8 cellular contexts compared by ENCODE assay signal in the genomic region with DNA sequence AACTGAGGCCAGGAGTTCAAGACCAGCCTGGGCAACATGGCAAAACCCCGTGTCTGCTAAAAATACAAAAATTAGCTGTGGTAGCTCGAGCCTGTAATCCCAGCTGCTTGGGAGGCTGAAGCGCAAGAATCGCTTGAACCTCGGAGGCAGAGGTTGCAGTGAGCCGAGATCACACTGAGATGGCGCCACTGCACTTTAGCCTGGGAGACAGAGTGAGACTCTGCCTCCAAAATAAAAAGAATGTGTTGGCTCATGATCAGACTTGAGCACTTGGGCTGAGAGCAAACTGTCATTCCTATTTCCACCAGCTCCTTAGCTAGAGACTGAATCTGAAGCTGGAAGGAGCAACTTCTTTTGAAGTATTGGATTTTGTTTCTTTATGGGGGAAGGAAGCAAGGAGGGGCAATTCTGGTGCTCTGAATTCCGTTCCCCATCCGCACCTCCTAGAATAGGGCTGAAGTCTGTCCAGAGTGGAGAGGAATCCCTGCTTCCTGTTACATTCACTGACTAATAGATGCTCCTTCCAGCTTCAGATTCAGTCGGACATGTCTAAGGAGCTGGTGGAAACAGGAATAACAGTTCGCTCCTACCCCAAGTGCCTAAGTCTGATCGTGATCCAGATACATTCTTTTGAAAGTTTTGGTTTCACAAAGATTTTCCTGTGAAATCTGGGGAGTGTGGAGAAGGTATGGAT. TPM values are rescaled to one million over a fixed set of nuclear protein-coding genes. Genes with fewer than 3 reads are reported as not detected.
DNase-seq lines count a peak whose midpoint lies in the region; ATAC-seq and TF ChIP-seq lines count a peak whose summit lies in the region.

No MANE protein-coding gene starts in this region.

- no peaks in the 10 kb centered on the region for H3K9me3 Mint-ChIP-seq in progenitor cell of endocrine pancreas (ENCODE audit: low read depth)

- no peak for TF ChIP-seq POLR2A in esophagus squamous epithelium (IDR thresholded peaks at IDR 0.05)

- ATAC-seq in HG03095 (IDR thresholded peaks at IDR 0.05; ENCODE audit: unreplicated experiment) (no peak), GM18511 (IDR thresholded peaks at IDR 0.05; ENCODE audit: unreplicated experiment) (no peak)

- no peak overlapping the region for H3K4me3 Mint-ChIP-seq in progenitor cell of endocrine pancreas (ENCODE audit: low read depth)

- no peak overlapping the region for H3K27ac Mint-ChIP-seq in progenitor cell of endocrine pancreas

- TF ChIP-seq CTCF in BJ (IDR thresholded peaks at IDR 0.05; ENCODE audit: insufficient read depth, low read depth, low read length) (peak; percentile 63), GM20000 (IDR thresholded peaks at IDR 0.05; ENCODE audit: extremely low read depth, missing control alignments) (peak; percentile 16), esophagus squamous epithelium (IDR thresholded peaks at IDR 0.05) (peak in 5 of 6 experiments; percentile 13 to 62 (median 60)), progenitor cell of endocrine pancreas (IDR thresholded peaks at IDR 0.05; ENCODE audit: unreplicated experiment) (peak; percentile 57)

- H3K4me3 ChIP-seq in BJ (ENCODE audit: low read depth, low read length) = no peak overlapping the region
- H3K4me3 ChIP-seq in esophagus squamous epithelium = no peak overlapping the region

- H3K36me3 ChIP-seq in BJ (ENCODE audit: control insufficient read depth, insufficient read depth, low read length) (peaks cover 8% of the 10 kb centered on the region), esophagus squamous epithelium (peaks cover 4 to 25% (median 16%) of the 10 kb centered on the region in 3 donors)

- H3K4me1 ChIP-seq in esophagus squamous epithelium = peaks cover 19 to 68% (median 42%) of the 10 kb centered on the region in 3 donors

- WGBS in esophagus squamous epithelium, 2 donors = 28 to 33% methylated on average over 9 to 12 of the region's 12 CpGs

- H3K9me3 ChIP-seq in esophagus squamous epithelium = no peaks in the 10 kb centered on the region

- H3K27ac ChIP-seq in esophagus squamous epithelium = peak overlapping the region; percentile 76 to 85 (median 82)

- DNase-seq in BJ (ENCODE audit: low read depth) (no peak), GM20000 (ENCODE audit: low spot score) (no peak), UCSD-AML1 (lab: John Stamatoyannopoulos, UW; ENCODE audit: unreplicated experiment) (peak; percentile 54), esophagus squamous epithelium (lab: John Stamatoyannopoulos, UW) (no peak), progenitor cell of endocrine pancreas (ENCODE audit: low spot score, unreplicated experiment) (no peak), HPDE6-E6E7 (ENCODE audit: extremely low spot score) (no peak)

- no peaks in the 10 kb centered on the region for H3K27me3 Mint-ChIP-seq in progenitor cell of endocrine pancreas

- H3K27me3 ChIP-seq in BJ (ENCODE audit: control insufficient read depth, insufficient read depth, low read length) = no peaks in the 10 kb centered on the region
- H3K27me3 ChIP-seq in esophagus squamous epithelium = no peaks in the 10 kb centered on the region

- CTCF ChIA-PET in BJ (lab: Yijun Ruan, JAX) = interaction anchor here (0.6 to 2.7 kb wide), 12 partner anchors 11 to 96 kb away, joined by 3 to 20 read pairs (median 4); a partner anchor contains a TSS

- POLR2A ChIA-PET in BJ (lab: Charles Lee) = no interaction called here

- intact Hi-C loops in esophagus squamous epithelium (cut with DNase I) = no loop called here

- peaks cover 4% of the 10 kb centered on the region for H3K36me3 Mint-ChIP-seq in progenitor cell of endocrine pancreas (ENCODE audit: insufficient read depth)

- H3K4me1 Mint-ChIP-seq in progenitor cell of endocrine pancreas (ENCODE audit: low read depth) = peaks cover 10% of the 10 kb centered on the region

RNA-seq across cellular contexts. Expression of a gene that starts 3.8 kb away (rescaled TPM):
- polyA plus RNA-seq in BJ (2011; rRNA removed) = 13.9 and 17.1 TPM in 2 replicates
- 13.2 and 16.0 TPM in 2 replicates for polyA minus RNA-seq in BJ (2011; rRNA and poly(A)+ RNA removed)
- total RNA-seq in esophagus squamous epithelium (10 to 100 TPM; 22.3 to 25.8 (median 24.0) TPM), progenitor cell of endocrine pancreas (36.8 and 37.2 TPM in 2 replicates)

RNA-seq across cellular contexts. Expression of a gene that starts 16.1 kb away (rescaled TPM):
- polyA plus RNA-seq in BJ (2011; rRNA removed) = 23.2 and 32.5 TPM in 2 replicates
- polyA minus RNA-seq in BJ (2011; rRNA and poly(A)+ RNA removed) = 18.2 and 26.6 TPM in 2 replicates
- total RNA-seq in esophagus squamous epithelium = 10 to 100 TPM; 19.2 to 23.1 (median 21.9) TPM
- total RNA-seq in progenitor cell of endocrine pancreas = 32.5 and 35.1 TPM in 2 replicates

RNA-seq across cellular contexts. Expression of a gene that starts 17.0 kb away (rescaled TPM):
- polyA plus RNA-seq in BJ (2011; rRNA removed) = 13.1 and 19.5 TPM in 2 replicates
- polyA minus RNA-seq in BJ (2011; rRNA and poly(A)+ RNA removed) = 3.6 and 5.7 TPM in 2 replicates
- 10 to 100 TPM; 35.7 to 67.9 (median 40.7) TPM for total RNA-seq in esophagus squamous epithelium
- total RNA-seq in progenitor cell of endocrine pancreas = 107 and 109 TPM in 2 replicates
